ENCODE assay signal across 25 cellular contexts in the genomic region with DNA sequence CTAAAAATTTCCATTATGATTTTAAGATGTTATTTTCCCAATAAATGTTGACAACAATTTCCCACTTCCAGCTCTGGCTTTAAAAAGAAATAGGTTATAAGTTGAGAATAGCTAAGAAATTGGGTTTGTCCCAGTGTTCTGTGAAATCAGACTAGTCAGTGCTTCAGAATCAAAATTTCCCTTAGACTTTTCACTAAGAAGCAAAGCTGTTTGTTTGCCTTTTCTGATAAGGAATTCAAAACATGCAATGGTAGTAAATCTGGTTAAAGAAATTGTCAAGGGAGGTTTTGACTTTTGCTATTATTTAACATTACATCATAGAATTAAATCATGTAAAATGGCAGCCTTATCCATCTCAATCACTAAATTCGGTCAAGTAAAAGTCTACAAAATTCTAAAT. TPM values are rescaled to one million over a fixed set of nuclear protein-coding genes. Genes with fewer than 3 reads are reported as not detected.
DNase-seq lines count a peak whose midpoint lies in the region; ATAC-seq and TF ChIP-seq lines count a peak whose summit lies in the region.
"Had no signal": no experiment of that assay in that cellular context is flagged by ENCODE, and none has a peak within 500 bp of the region (broad histone marks: within the 10 kb centered on the region; RNA-seq: fewer than 3 reads in every experiment).

No MANE protein-coding gene starts in this region.

- H3K9me3 ChIP-seq in IMR-90 (ENCODE audit: control insufficient read depth, insufficient read depth, low read length) (no peaks in the 10 kb centered on the region), lower lobe of right lung (no peaks in the 10 kb centered on the region), subcutaneous abdominal adipose tissue (ENCODE audit: control insufficient read depth in 5 of 5, low read length in 5 of 5) (no peaks in the 10 kb centered on the region)
- H3K9me3 ChIP-seq: HAP-1, heart left ventricle, Peyer's patch, stomach had no signal

- no peak overlapping the region for H3K18ac ChIP-seq in IMR-90 (ENCODE audit: low read depth, low read length)

- H3K9me1 ChIP-seq in IMR-90 (ENCODE audit: insufficient read depth, low read length) = peaks cover 3% of the 10 kb centered on the region

- in situ Hi-C loops in IMR-90 (cut with MboI; ENCODE audit: low sequenced_read_pairs) = no loop called here

- H3K4me3 ChIP-seq in IMR-90 (ENCODE audit: insufficient read depth, low read depth, low read length) = no peak overlapping the region
- H3K4me3 ChIP-seq in lower lobe of right lung = no peak overlapping the region
- H3K4me3 ChIP-seq in subcutaneous abdominal adipose tissue (ENCODE audit: low read depth in 1 of 5, low read length in 5 of 5) = no peak overlapping the region
- H3K4me3 ChIP-seq: HAP-1, heart left ventricle, K562, lung, Peyer's patch, stomach had no signal

- H3K4ac ChIP-seq in IMR-90 (ENCODE audit: low read depth, low read length) = no peak overlapping the region

- no peak overlapping the region for H2BK120ac ChIP-seq in IMR-90 (ENCODE audit: low read depth, low read length)

- H2AK5ac ChIP-seq in IMR-90 (ENCODE audit: low read depth, low read length) = no peak overlapping the region

- no peak overlapping the region for H2BK15ac ChIP-seq in IMR-90 (ENCODE audit: low read depth, low read length)

- no peak for TF ChIP-seq CTCF in IMR-90 (conservative IDR thresholded peaks at IDR 0.05; ENCODE audit: low read depth, low read length)
- TF ChIP-seq CTCF in lower lobe of right lung (IDR thresholded peaks at IDR 0.05) = no peak

- no peak overlapping the region for H3K23ac ChIP-seq in IMR-90 (ENCODE audit: low read depth, low read length)

- H3K27me3 ChIP-seq in IMR-90 (ENCODE audit: control insufficient read depth, insufficient read depth, low read length) = peaks cover 6% of the 10 kb centered on the region
- H3K27me3 ChIP-seq in lower lobe of right lung (ENCODE audit: low read depth) = no peaks in the 10 kb centered on the region
- H3K27me3 ChIP-seq in subcutaneous abdominal adipose tissue (ENCODE audit: control insufficient read depth in 5 of 5, insufficient read depth in 4 of 5, low read length in 5 of 5) = no peaks in the 10 kb centered on the region
- H3K27me3 ChIP-seq: heart left ventricle, Peyer's patch, stomach had no signal

- H4K8ac ChIP-seq in IMR-90 (ENCODE audit: low read depth in 2 of 2, low read length in 2 of 2) = no peak overlapping the region

- no peak overlapping the region for H3K27ac ChIP-seq in IMR-90 (ENCODE audit: insufficient read depth, low read length)
- H3K27ac ChIP-seq in lower lobe of right lung = peak overlapping the region; percentile 0
- H3K27ac ChIP-seq in subcutaneous abdominal adipose tissue (ENCODE audit: low read depth, low read length) = peak overlapping the region; percentile 81
- H3K27ac ChIP-seq: Peyer's patch, WERI-Rb-1 had no signal

- H2BK20ac ChIP-seq in IMR-90 (ENCODE audit: low read depth, low read length) = no peak overlapping the region

- H4K20me1 ChIP-seq in IMR-90 (ENCODE audit: insufficient read depth, low read length) = peaks cover 18% of the 10 kb centered on the region; the same call in 1 of the 2 replicates

- H3K9ac ChIP-seq in IMR-90 (ENCODE audit: low read depth, low read length) (no peak overlapping the region), subcutaneous abdominal adipose tissue (ENCODE audit: low read length in 5 of 5) (peak overlapping the region in 2 of 5 donors; percentile 54 to 66)

- no TSS peak for BruUV-seq in IMR-90 (replicated peaks; lab: Mats Ljungman, UMichigan)

- no peak overlapping the region for H3K56ac ChIP-seq in IMR-90 (ENCODE audit: extremely low read depth, insufficient read depth, low read length)

- H3K36me3 ChIP-seq in IMR-90 (ENCODE audit: control insufficient read depth, insufficient read depth, low read length) = no peaks in the 10 kb centered on the region; the same call in none of the 2 replicates
- H3K36me3 ChIP-seq in lower lobe of right lung = no peaks in the 10 kb centered on the region
- H3K36me3 ChIP-seq in subcutaneous abdominal adipose tissue (ENCODE audit: control insufficient read depth in 5 of 5, insufficient read depth in 5 of 5, low read length in 5 of 5) = peaks cover 0 to 2% (median 0%) of the 10 kb centered on the region in 5 donors
- H3K36me3 ChIP-seq: HAP-1, Peyer's patch, stomach, WERI-Rb-1 had no signal

- TF ChIP-seq POLR2A in IMR-90 (IDR thresholded peaks at IDR 0.05; ENCODE audit: low read depth, low read length) = no peak

- no peak for TF ChIP-seq RAD21 in IMR-90 (IDR thresholded peaks at IDR 0.05; ENCODE audit: low read length)

- intact Hi-C loops in IMR-90 (cut with micrococcal nuclease) = loop anchor here (5.0 kb wide), 1 partner anchor 36 kb away; a partner anchor contains a TSS
- intact Hi-C loops in lower lobe of right lung (cut with DNase I) = no loop called here

- dilution Hi-C loops in IMR-90 (cut with HindIII; ENCODE audit: low sequenced_read_pairs, unreplicated experiment) = no loop called here

- no peak overlapping the region for H2AFZ ChIP-seq in IMR-90 (replicated peaks; ENCODE audit: low read length, poor library complexity)

- H3K4me1 ChIP-seq in IMR-90 (ENCODE audit: control insufficient read depth, insufficient read depth, low read length) (peaks cover 9% of the 10 kb centered on the region), lower lobe of right lung (peaks cover 26% of the 10 kb centered on the region), subcutaneous abdominal adipose tissue (ENCODE audit: control insufficient read depth in 5 of 5, insufficient read depth in 5 of 5, low read length in 5 of 5) (peaks cover 7 to 51% (median 35%) of the 10 kb centered on the region in 5 donors)
- H3K4me1 ChIP-seq: Peyer's patch had no signal

- POLR2A ChIA-PET in IMR-90 (lab: Charles Lee; ENCODE audit: unreplicated experiment) = no interaction called here

- no peak overlapping the region for H4K91ac ChIP-seq in IMR-90 (ENCODE audit: insufficient read depth, low read depth, low read length)

- no peak overlapping the region for H4K5ac ChIP-seq in IMR-90 (ENCODE audit: low read depth, low read length)

- peak; percentile 13 for DNase-seq in IMR-90
- peak; percentile 32 for DNase-seq in dedifferentiated amniotic fluid mesenchymal stem cell (ENCODE audit: extremely low spot score)
- DNase-seq in lower lobe of right lung = no peak
- DNase-seq in activated T-cell treated with anti-CD3 and anti-CD28 coated beads, Interleukin-2, amount 50 U/mL, for 1 hour = no peak
- DNase-seq: ACHN; activated CD4-positive, alpha-beta T cell treated with anti-CD3 and anti-CD28 coated beads, Interleukin-2, amount 50 U/mL, for 4 hours; activated CD8-positive, alpha-beta memory T cell treated with anti-CD3 and anti-CD28 coated beads, Interleukin-2, amount 50 U/mL, for 4 hours; C1 segment of cervical spinal cord; Calu3; heart left ventricle; NCI-H1436; NCI-H510A treated with DMSO at 0.1 percent for 48 hours; NK-92 treated with Interleukin-12 subunit alpha and Interleukin-12 subunit beta, amount 100 ng/mL, for 24 hours; nucleus accumbens; Peyer's patch; stomach; T-helper 17 cell; WERI-Rb-1 had no signal

- no peak overlapping the region for H2BK5ac ChIP-seq in IMR-90 (ENCODE audit: low read depth, low read length, poor library complexity, severe bottlenecking)

- no peak overlapping the region for H2AK9ac ChIP-seq in IMR-90 (replicated peaks; ENCODE audit: low read depth, low read length, poor library complexity)

- CTCF ChIA-PET in IMR-90 (lab: Yijun Ruan, JAX) = no interaction called here

- WGBS in IMR-90 (ENCODE audit: extremely low coverage in 2 of 2, insufficient read length in 1 of 2), 2 experiments = no CpG with 5 or more reads among the region's 1 CpG

- ATAC-seq in IMR-90 (ENCODE audit: low read depth) = peak; percentile 36; the same call in 1 of the 2 replicates
- ATAC-seq in lower lobe of right lung = no peak
- ATAC-seq in HG02642 (IDR thresholded peaks at IDR 0.05; ENCODE audit: poor library complexity, unreplicated experiment) = no peak
- no peak for ATAC-seq in HG03342 (IDR thresholded peaks at IDR 0.05; ENCODE audit: unreplicated experiment)
- ATAC-seq in GM21786 (IDR thresholded peaks at IDR 0.05; ENCODE audit: unreplicated experiment) = no peak
- ATAC-seq: K562, T-helper 17 cell had no signal

- H3K14ac ChIP-seq in IMR-90 (replicated peaks; ENCODE audit: low read depth, low read length) = no peak overlapping the region

- H3K79me1 ChIP-seq in IMR-90 (ENCODE audit: low read depth in 1 of 2, low read length in 2 of 2) = peaks cover 3 to 14% of the 10 kb centered on the region in 2 experiments; a peak in 3 of 4 replicates

- no peak overlapping the region for H3K4me2 ChIP-seq in IMR-90 (ENCODE audit: low read depth, low read length)

TF ChIP-seq in IMR-90, 13 proteins besides CTCF, POLR2A, EP300 and RAD21:
- TF ChIP-seq CEBPB (IDR thresholded peaks at IDR 0.05; ENCODE audit: low read depth, low read length) = no peak
- no peak for TF ChIP-seq CHD1 (IDR thresholded peaks at IDR 0.05; ENCODE audit: low read depth, low read length)
- TF ChIP-seq FOS (IDR thresholded peaks at IDR 0.05; ENCODE audit: low read depth, low read length) = no peak
- TF ChIP-seq RFX5 (IDR thresholded peaks at IDR 0.05; ENCODE audit: low read depth, low read length) = no peak

RNA-seq across cellular contexts. Expression of a gene that starts 36.6 kb away (rescaled TPM):
- total RNA-seq in IMR-90 (2012; rRNA removed) (15.3 and 23.3 TPM in 2 replicates), lower lobe of right lung (44.7 TPM)
- 73.4 and 73.8 TPM in 2 replicates for polyA plus RNA-seq in IMR-90 (2012; rRNA removed)
- polyA plus RNA-seq in IMR-90 (2012; cell fraction: cytosol; rRNA removed) = 36.3 and 46.1 TPM in 2 replicates
- 316 and 398 TPM in 2 replicates for polyA plus RNA-seq in IMR-90 (2012; cell fraction: nucleus; rRNA removed; ENCODE audit: low replicate concordance)

Comparison
In these comparisons a context has a peak if more than half of its experiments do, and no peak if none do; other contexts are left out.
1. DNase-seq: peak in IMR-90 (single experiment) and dedifferentiated amniotic fluid mesenchymal stem cell (single experiment); none in lower lobe of right lung (single experiment) and activated T-cell treated with anti-CD3 and anti-CD28 coated beads, Interleukin-2, amount 50 U/mL, for 1 hour (single experiment).